Comparison of ENCODE assay signal across 26 cellular contexts in genomic region chr2:188466761-188467160, GRCh38.
"Had no signal": no experiment of that assay in that cellular context is flagged by ENCODE, and none has a peak within 500 bp of the region (broad histone marks: within the 10 kb centered on the region; RNA-seq: fewer than 3 reads in every experiment).

No MANE protein-coding gene starts in this region.

- H3K27me3 Mint-ChIP-seq: activated CD4-positive, alpha-beta T cell treated with anti-CD3 and anti-CD28 coated beads, Interleukin-2, amount 10 ng/mL, durations not matched to agents 7 days and 5 days; activated CD8-positive, alpha-beta T cell treated with anti-CD3 and anti-CD28 coated beads for 36 hours; naive B cell had no signal

- FAIRE-seq: islet of Langerhans, pancreas, urothelium cell line had no signal

- H3K4me3 ChIP-seq: cardiac muscle cell, colonic mucosa, gastrocnemius medialis, left ventricle myocardium inferior, lung, pancreas, spleen, testis had no signal

- H3K4me3 Mint-ChIP-seq: activated CD4-positive, alpha-beta T cell treated with anti-CD3 and anti-CD28 coated beads, Interleukin-2, amount 10 ng/mL, durations not matched to agents 7 days and 5 days; activated CD8-positive, alpha-beta T cell treated with anti-CD3 and anti-CD28 coated beads for 36 hours; activated T-cell treated with anti-CD3 and anti-CD28 coated beads, Interleukin-2, amount 50 U/mL, for 4 hours; activated T-helper 17 cell treated with anti-CD3 and anti-CD28 coated beads, Interleukin-2, amount 50 U/mL, for 72 hours; naive B cell; T-helper 17 cell had no signal

- H3K27ac Mint-ChIP-seq: activated CD4-positive, alpha-beta T cell treated with anti-CD3 and anti-CD28 coated beads, Interleukin-2, amount 10 ng/mL, durations not matched to agents 7 days and 5 days; activated CD8-positive, alpha-beta T cell treated with anti-CD3 and anti-CD28 coated beads for 36 hours; activated T-helper 17 cell treated with anti-CD3 and anti-CD28 coated beads, Interleukin-2, amount 50 U/mL, for 72 hours; naive B cell; T-helper 17 cell had no signal

- H3K9me3 Mint-ChIP-seq: activated CD4-positive, alpha-beta T cell treated with anti-CD3 and anti-CD28 coated beads, Interleukin-2, amount 10 ng/mL, durations not matched to agents 7 days and 5 days; activated T-helper 17 cell treated with anti-CD3 and anti-CD28 coated beads, Interleukin-2, amount 50 U/mL, for 72 hours had no signal

- DNase-seq: activated CD4-positive, alpha-beta T cell treated with anti-CD3 and anti-CD28 coated beads for 1 hour; activated CD4-positive, alpha-beta T cell treated with anti-CD3 and anti-CD28 coated beads, Interleukin-2, amount 10 ng/mL, durations not matched to agents 7 days and 5 days; activated CD8-positive, alpha-beta T cell treated with anti-CD3 and anti-CD28 coated beads for 36 hours; activated gamma-delta T cell treated with Interleukin-2 at 50 U/mL for 16 hours; activated naive CD4-positive, alpha-beta T cell treated with anti-CD3 and anti-CD28 coated beads, Interleukin-2, amount 50 U/mL, for 16 hours; activated T-cell treated with anti-CD3 and anti-CD28 coated beads, Interleukin-2, amount 50 U/mL, for 4 hours; cerebellar nuclear complex; colonic mucosa; effector CD8-positive, alpha-beta T cell; gastrocnemius medialis; glutamatergic neuron; left ventricle myocardium inferior; naive B cell; pancreas; right cardiac atrium; spleen; stimulated activated naive CD8-positive, alpha-beta T cell treated with anti-CD3 and anti-CD28 coated beads, Interleukin-15, Interleukin-2, amounts not matched to agents 100 U/mL and 50 U/mL, for 24 hours; T-helper 17 cell; T1000; testis; trophoblast cell had no signal

- ATAC-seq: activated CD8-positive, alpha-beta T cell treated with anti-CD3 and anti-CD28 coated beads for 36 hours; activated T-cell treated with anti-CD3 and anti-CD28 coated beads, Interleukin-2, amount 50 U/mL, for 4 hours; activated T-helper 17 cell treated with anti-CD3 and anti-CD28 coated beads, Interleukin-2, amount 50 U/mL, for 72 hours; gastrocnemius medialis; right cardiac atrium; stimulated activated naive CD8-positive, alpha-beta T cell treated with anti-CD3 and anti-CD28 coated beads, Interleukin-15, Interleukin-2, amounts not matched to agents 100 U/mL and 50 U/mL, for 24 hours; T-helper 17 cell had no signal

- H3K4me1 Mint-ChIP-seq: activated CD4-positive, alpha-beta T cell treated with anti-CD3 and anti-CD28 coated beads, Interleukin-2, amount 10 ng/mL, durations not matched to agents 7 days and 5 days; activated T-helper 17 cell treated with anti-CD3 and anti-CD28 coated beads, Interleukin-2, amount 50 U/mL, for 72 hours; naive B cell; T-helper 17 cell had no signal

- H3K4me1 ChIP-seq: colonic mucosa, gastrocnemius medialis, left ventricle myocardium inferior, spleen, testis had no signal

- H3K9me3 ChIP-seq: colonic mucosa, gastrocnemius medialis, testis had no signal

- H3K36me3 Mint-ChIP-seq: naive B cell had no signal

- H3K27me3 ChIP-seq: cardiac muscle cell, colonic mucosa, gastrocnemius medialis, pancreas, spleen, testis had no signal

- H3K27ac ChIP-seq: cardiac muscle cell, colonic mucosa, gastrocnemius medialis, left ventricle myocardium inferior, pancreas, spleen, testis had no signal

- H3K36me3 ChIP-seq: cardiac muscle cell, colonic mucosa, gastrocnemius medialis, left ventricle myocardium inferior, pancreas, spleen had no signal
